16 cellular contexts compared by ENCODE assay signal in the genomic region with DNA sequence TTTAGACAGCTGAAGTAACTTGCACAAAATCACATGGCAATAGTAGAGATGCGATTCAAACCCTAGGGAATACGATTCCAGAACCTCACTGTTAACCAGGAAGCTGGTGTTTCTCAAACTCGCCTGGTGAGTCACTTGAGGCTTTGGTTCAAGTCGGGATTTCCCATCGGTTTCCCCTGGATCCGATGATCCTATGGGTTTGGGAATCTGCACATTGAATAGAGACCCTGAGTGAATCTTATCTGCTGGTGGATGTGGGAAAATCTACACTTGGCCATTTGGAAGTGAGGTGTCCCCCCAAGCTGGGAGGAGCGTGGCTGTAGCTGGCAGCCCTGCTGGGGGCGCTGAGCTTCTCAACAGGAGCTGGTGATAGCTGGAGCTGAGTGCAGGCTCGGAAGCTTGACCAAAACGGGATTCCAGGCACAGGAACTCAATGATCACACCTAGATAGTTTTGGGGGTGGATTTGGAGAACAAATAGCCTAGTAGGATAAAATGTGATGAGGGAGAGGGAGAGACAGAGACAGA.
DNase-seq lines count a peak whose midpoint lies in the region; ATAC-seq and TF ChIP-seq lines count a peak whose summit lies in the region.
"Had no signal": no experiment of that assay in that cellular context is flagged by ENCODE, and none has a peak within 500 bp of the region (broad histone marks: within the 10 kb centered on the region; RNA-seq: fewer than 3 reads in every experiment).

No MANE protein-coding gene starts in this region.

- CTCF ChIA-PET in MCF 10A (lab: Yijun Ruan, JAX): interaction anchor here (1.1 to 1.3 kb wide), 2 partner anchors 8 to 21 kb away, joined by 3 to 7 read pairs; no protein-coding TSS in a partner anchor

- no peaks in the 10 kb centered on the region for H3K36me3 ChIP-seq in breast epithelium
- H3K36me3 ChIP-seq in colonic mucosa: no peaks in the 10 kb centered on the region
- H3K36me3 ChIP-seq in left lung: no peaks in the 10 kb centered on the region
- no peaks in the 10 kb centered on the region for H3K36me3 ChIP-seq in H7 (replicated peaks; ENCODE audit: control insufficient read depth, insufficient read depth, low read length)

- H3K4me3 ChIP-seq in breast epithelium (no peak overlapping the region), fibroblast of pulmonary artery (replicated peaks; ENCODE audit: low read depth, low read length) (no peak overlapping the region), colonic mucosa (no peak overlapping the region), left lung (no peak overlapping the region), H7 (ENCODE audit: insufficient read depth, low read depth, low read length) (no peak overlapping the region)
- H3K4me3 ChIP-seq: GM12878 had no signal

- no peak overlapping the region for H3K27ac Mint-ChIP-seq in MCF 10A (ENCODE audit: low read depth, unreplicated experiment)
- peak overlapping the region; percentile 37 for H3K27ac Mint-ChIP-seq in activated T-helper 17 cell treated with anti-CD3 and anti-CD28 coated beads, Interleukin-2, amount 50 U/mL, for 72 hours

- H3K9me3 Mint-ChIP-seq in MCF 10A (ENCODE audit: unreplicated experiment): no peaks in the 10 kb centered on the region
- H3K9me3 Mint-ChIP-seq in activated T-helper 17 cell treated with anti-CD3 and anti-CD28 coated beads, Interleukin-2, amount 50 U/mL, for 72 hours: no peaks in the 10 kb centered on the region
- H3K9me3 Mint-ChIP-seq: CD14-positive monocyte had no signal

- no peak for ATAC-seq in activated T-helper 17 cell treated with anti-CD3 and anti-CD28 coated beads, Interleukin-2, amount 50 U/mL, for 72 hours (replicated peaks)
- no peak for ATAC-seq in left lung
- ATAC-seq: GM12878 had no signal

- H3K9me3 ChIP-seq in breast epithelium (no peaks in the 10 kb centered on the region), colonic mucosa (no peaks in the 10 kb centered on the region), left lung (no peaks in the 10 kb centered on the region)

- H3K9ac ChIP-seq in colonic mucosa (ENCODE audit: low read depth in 2 of 2, low read length in 2 of 2): no peak overlapping the region

- intact Hi-C loops in MCF 10A (cut with micrococcal nuclease) (no loop called here), breast epithelium (cut with DNase I; ENCODE audit: low total_unique reads) (no loop called here), colonic mucosa (cut with DNase I) (no loop called here), left lung (cut with DNase I) (no loop called here)

- H3K4me1 ChIP-seq in breast epithelium (peaks cover 0 to 10% of the 10 kb centered on the region in 2 donors), colonic mucosa (no peaks in the 10 kb centered on the region), left lung (peaks cover 0 to 20% of the 10 kb centered on the region in 2 donors)

- H3K27me3 Mint-ChIP-seq in MCF 10A (ENCODE audit: insufficient read depth, unreplicated experiment): no peaks in the 10 kb centered on the region
- H3K27me3 Mint-ChIP-seq in activated T-helper 17 cell treated with anti-CD3 and anti-CD28 coated beads, Interleukin-2, amount 50 U/mL, for 72 hours: no peaks in the 10 kb centered on the region

- no peak overlapping the region for H3K4me3 Mint-ChIP-seq in MCF 10A (ENCODE audit: unreplicated experiment)
- H3K4me3 Mint-ChIP-seq in activated T-helper 17 cell treated with anti-CD3 and anti-CD28 coated beads, Interleukin-2, amount 50 U/mL, for 72 hours: no peak overlapping the region
- H3K4me3 Mint-ChIP-seq: CD14-positive monocyte had no signal

- no TSS peak for BruUV-seq in MCF 10A (replicated peaks; lab: Mats Ljungman, UMichigan)

- H3K27ac ChIP-seq in breast epithelium (peak overlapping the region in 1 of 2 donors; percentile 10), colonic mucosa (no peak overlapping the region), left lung (no peak overlapping the region)

- H3K4me1 Mint-ChIP-seq in MCF 10A (ENCODE audit: insufficient read depth, unreplicated experiment): no peaks in the 10 kb centered on the region
- no peaks in the 10 kb centered on the region for H3K4me1 Mint-ChIP-seq in activated T-helper 17 cell treated with anti-CD3 and anti-CD28 coated beads, Interleukin-2, amount 50 U/mL, for 72 hours

- POLR2A ChIA-PET in MCF 10A (lab: Yijun Ruan, JAX): no interaction called here

- no peak for TF ChIP-seq POLR2A in breast epithelium (IDR thresholded peaks at IDR 0.05)

- no peaks in the 10 kb centered on the region for H3K27me3 ChIP-seq in breast epithelium
- no peaks in the 10 kb centered on the region for H3K27me3 ChIP-seq in colonic mucosa
- H3K27me3 ChIP-seq in left lung: no peaks in the 10 kb centered on the region
- H3K27me3 ChIP-seq in H7 (ENCODE audit: control insufficient read depth, insufficient read depth, low read length): no peaks in the 10 kb centered on the region

- peaks cover 7% of the 10 kb centered on the region for H3K36me3 Mint-ChIP-seq in MCF 10A (ENCODE audit: insufficient read depth, unreplicated experiment)
- no peaks in the 10 kb centered on the region for H3K36me3 Mint-ChIP-seq in activated T-helper 17 cell treated with anti-CD3 and anti-CD28 coated beads, Interleukin-2, amount 50 U/mL, for 72 hours (ENCODE audit: low read depth)
- H3K36me3 Mint-ChIP-seq: CD14-positive monocyte had no signal

- DNase-seq in MCF 10A (ENCODE audit: unreplicated experiment): peak; percentile 16
- DNase-seq in breast epithelium (ENCODE audit: low spot score in 2 of 2): no peak
- peak; percentile 42 for DNase-seq in fibroblast of pulmonary artery (ENCODE audit: low read depth)
- DNase-seq in GDM1 (lab: John Stamatoyannopoulos, UW): no peak
- no peak for DNase-seq in colonic mucosa
- DNase-seq in left lung: no peak
- DNase-seq in H7: no peak
- DNase-seq: COR-L47, MM.1S, NCI-H1105 treated with DMSO at 0.1 percent for 48 hours, NCI-H1930, NCI-H2171, SHP77 had no signal

- TF ChIP-seq CTCF in MCF 10A (IDR thresholded peaks at IDR 0.05; ENCODE audit: unreplicated experiment) (no peak), breast epithelium (IDR thresholded peaks at IDR 0.05) (no peak), fibroblast of pulmonary artery (IDR thresholded peaks at IDR 0.05; ENCODE audit: low read length, missing control alignments) (no peak), colonic mucosa (IDR thresholded peaks at IDR 0.05) (no peak), left lung (IDR thresholded peaks at IDR 0.05) (no peak)

Comparison
In these comparisons a context has a peak if more than half of its experiments do, and no peak if none do; other contexts are left out.
1. DNase-seq: peak in MCF 10A (single experiment) and fibroblast of pulmonary artery (single experiment); none in breast epithelium (0 of 2), GDM1 (single experiment), colonic mucosa (single experiment), left lung (0 of 2) and H7 (single experiment).